In genomic region chr3:112990672-112991602, GRCh38 we compare ENCODE assay signal across 8 cellular contexts. TPM values are rescaled to one million over a fixed set of nuclear protein-coding genes. Genes with fewer than 3 reads are reported as not detected.
DNase-seq lines count a peak whose midpoint lies in the region; ATAC-seq and TF ChIP-seq lines count a peak whose summit lies in the region.

GTPBP8 (plus strand) TSS chr3:112990984; CDS start chr3:112991000, 16 bp downstream.

- H3K36me3 ChIP-seq in PC-9 (ENCODE audit: low read depth), result 0 out of 2 replicates have a peak, but pooled peaks cover 3% of the 10 kb centered on the region
- no peaks in the 10 kb centered on the region for H3K36me3 ChIP-seq in esophagus (ENCODE audit: control insufficient read depth in 2 of 2, insufficient read depth in 2 of 2, low read length in 1 of 2)
- H3K36me3 ChIP-seq in mucosa of stomach (ENCODE audit: control insufficient read depth, insufficient read depth, low read length), result no peaks in the 10 kb centered on the region

- H3K27ac ChIP-seq in PC-9 (peak within 1 kb of the TSS; percentile 98), esophagus (ENCODE audit: low read depth in 2 of 2, low read length in 1 of 2) (peak within 1 kb of the TSS; percentile 98 to 100)

- H3K9me3 ChIP-seq in PC-9 (ENCODE audit: insufficient read depth, low read depth), result no peaks in the 10 kb centered on the region
- no peaks in the 10 kb centered on the region for H3K9me3 ChIP-seq in esophagus (ENCODE audit: control insufficient read depth in 2 of 2, insufficient read depth in 1 of 2, low read depth in 1 of 2, low read length in 1 of 2)
- no peaks in the 10 kb centered on the region for H3K9me3 ChIP-seq in mucosa of stomach (ENCODE audit: control insufficient read depth, low read length)

- peak within 1 kb of the TSS; percentile 93 for H3K4me3 Mint-ChIP-seq in activated T-cell treated with anti-CD3 and anti-CD28 coated beads, Interleukin-2, amount 50 U/mL, for 24 hours

- peak within 1 kb of the TSS; percentile 92 for H3K4me3 ChIP-seq in Jurkat, Clone E6-1 (ENCODE audit: low read length)
- peak within 1 kb of the TSS; percentile 95 for H3K4me3 ChIP-seq in PC-9
- H3K4me3 ChIP-seq in esophagus (ENCODE audit: low read depth in 1 of 2, low read length in 2 of 2), result peak within 1 kb of the TSS; percentile 86 to 96
- peak within 1 kb of the TSS; percentile 70 for H3K4me3 ChIP-seq in mucosa of stomach (ENCODE audit: low read length)

- H3K27me3 ChIP-seq in PC-9 (ENCODE audit: insufficient read depth, low read depth), result no peaks in the 10 kb centered on the region
- H3K27me3 ChIP-seq in esophagus (ENCODE audit: control insufficient read depth in 1 of 2, insufficient read depth in 2 of 2, low read length in 2 of 2), result no peaks in the 10 kb centered on the region
- no peaks in the 10 kb centered on the region for H3K27me3 ChIP-seq in mucosa of stomach (ENCODE audit: control insufficient read depth, insufficient read depth, low read length)

- H3K9ac ChIP-seq in mucosa of stomach (ENCODE audit: low read length), result peak within 1 kb of the TSS; percentile 92

- peak; percentile 25; the same call in 1 of the 2 replicates for TF ChIP-seq CTCF in PC-9 (conservative IDR thresholded peaks at IDR 0.05)

- peaks cover 53% of the 10 kb centered on the region for H3K4me1 Mint-ChIP-seq in activated T-cell treated with anti-CD3 and anti-CD28 coated beads, Interleukin-2, amount 50 U/mL, for 24 hours (ENCODE audit: low read depth)

- peak within 1 kb of the TSS; percentile 97 for H3K27ac Mint-ChIP-seq in activated T-cell treated with anti-CD3 and anti-CD28 coated beads, Interleukin-2, amount 50 U/mL, for 24 hours

- peak; percentile 91 for ATAC-seq in GM21619 (IDR thresholded peaks at IDR 0.05; ENCODE audit: unreplicated experiment)

- no peaks in the 10 kb centered on the region for H3K9me2 ChIP-seq in PC-9 (ENCODE audit: insufficient read depth)

- H3K79me2 ChIP-seq in PC-9 (ENCODE audit: low read depth), result peaks cover 44% of the 10 kb centered on the region

- peak within 1 kb of the TSS; percentile 87 for H2AFZ ChIP-seq in PC-9

- H3K9me3 Mint-ChIP-seq in activated T-cell treated with anti-CD3 and anti-CD28 coated beads, Interleukin-2, amount 50 U/mL, for 24 hours, result no peaks in the 10 kb centered on the region

- POLR2A ChIA-PET in PC-9 (lab: Charles Lee; ENCODE audit: unreplicated experiment), result interaction anchor here (0.5 to 1.0 kb wide), 10 partner anchors 26 to 1253 kb away, joined by 3 to 11 read pairs (median 4); a partner anchor contains a TSS

- DNase-seq in DMS153 (lab: John Stamatoyannopoulos, UW) (peak; percentile 83), PC-9 (peak; percentile 87 to 90)
- DNase-seq in Jurkat, Clone E6-1 (ENCODE audit: low read depth, low spot score), result peak; percentile 78
- DNase-seq in activated T-cell treated with anti-CD3 and anti-CD28 coated beads, Interleukin-2, amount 50 U/mL, for 24 hours, result peak; percentile 89
- peak; percentile 60 to 64 for DNase-seq in stimulated activated CD8-positive, alpha-beta memory T cell treated with anti-CD3 and anti-CD28 coated beads, Interleukin-7, amount 100 ng/mL, for 1 hour (ENCODE audit: low read depth in 2 of 2)

- 1% methylated on average over 70 of the region's 70 CpGs for WGBS in esophagus, 2 donors

- H3F3A ChIP-seq in PC-9 (ENCODE audit: insufficient read depth, low read depth), result peaks cover 9% of the 10 kb centered on the region

- H3K27me3 Mint-ChIP-seq in activated T-cell treated with anti-CD3 and anti-CD28 coated beads, Interleukin-2, amount 50 U/mL, for 24 hours, result no peaks in the 10 kb centered on the region

- TSS peak; percentile 86 for BruUV-seq in PC-9 (replicated peaks; lab: Mats Ljungman, UMichigan)

- CTCF ChIA-PET in PC-9 (lab: Charles Lee), result interaction anchor here (0.6 to 1.8 kb wide), 4 partner anchors 11 to 367 kb away, joined by 3 to 6 read pairs (median 4); no protein-coding TSS in a partner anchor

- no peaks in the 10 kb centered on the region for H4K20me1 ChIP-seq in PC-9 (ENCODE audit: insufficient read depth)

- H3K4me1 ChIP-seq in PC-9 (replicated peaks; ENCODE audit: insufficient read depth) (peaks cover 29% of the 10 kb centered on the region), esophagus (ENCODE audit: control insufficient read depth in 2 of 2, insufficient read depth in 2 of 2, low read length in 1 of 2) (no peaks in the 10 kb centered on the region), mucosa of stomach (ENCODE audit: control insufficient read depth, insufficient read depth, low read length) (peaks cover 6% of the 10 kb centered on the region)

- intact Hi-C loops in PC-9 (cut with micrococcal nuclease; ENCODE audit: unreplicated experiment), result loop anchor here (1.0 to 5.0 kb wide), 6 partner anchors 174 to 429 kb away; partner anchors contain the start of genes ATG3 and SLC35A5

- H3K4me2 ChIP-seq in PC-9, result peak within 1 kb of the TSS; percentile 84

- peaks cover 48% of the 10 kb centered on the region for H3K36me3 Mint-ChIP-seq in activated T-cell treated with anti-CD3 and anti-CD28 coated beads, Interleukin-2, amount 50 U/mL, for 24 hours (ENCODE audit: low read depth)

RNA-seq across cellular contexts. Expression of gene GTPBP8, which starts in this region (rescaled TPM):
- polyA plus RNA-seq in Jurkat, Clone E6-1 (2012; ENCODE audit: insufficient read depth, insufficient read length), result 25.9 TPM
- 27.9 and 34.3 TPM in 2 replicates for total RNA-seq in PC-9 (2021)
- polyA plus RNA-seq in esophagus, result 10 to 100 TPM in 1 of 2 donors, 1 to 10 TPM in 1; 4.7 to 14.8 TPM

Comparison
In these comparisons a context has a peak if more than half of its experiments do, and no peak if none do; other contexts are left out.
1. Peak in every context shown above with its lines: DNase-seq, ATAC-seq, H3K4me3 ChIP-seq and H3K27ac ChIP-seq.